15 cellular contexts compared by ENCODE assay signal in genomic region chr5:96004087-96004486, GRCh38. TPM values are rescaled to one million over a fixed set of nuclear protein-coding genes. Genes with fewer than 3 reads are reported as not detected.
DNase-seq lines count a peak whose midpoint lies in the region; ATAC-seq and TF ChIP-seq lines count a peak whose summit lies in the region.
"Had no signal": no experiment of that assay in that cellular context is flagged by ENCODE, and none has a peak within 500 bp of the region (broad histone marks: within the 10 kb centered on the region; RNA-seq: fewer than 3 reads in every experiment).

No MANE protein-coding gene starts in this region.

- peaks cover 56% of the 10 kb centered on the region for H3K4me1 Mint-ChIP-seq in HFFc6 (ENCODE audit: low read depth)
- H3K4me1 Mint-ChIP-seq: B cell, H9 had no signal

- intact Hi-C loops in A673 (cut with micrococcal nuclease; ENCODE audit: unreplicated experiment) = no loop called here

- no TSS peak for BruUV-seq in A673 (replicated peaks; lab: Mats Ljungman, UMichigan)

- TF ChIP-seq CTCF in HFFc6 (IDR thresholded peaks at IDR 0.05) (no peak), A673 (conservative IDR thresholded peaks at IDR 0.05; ENCODE audit: low read depth, low read length) (no peak)

- POLR2A ChIA-PET in A673 (lab: Charles Lee; ENCODE audit: low non-redundant PET) = no interaction called here

- peaks cover 23% of the 10 kb centered on the region for H3K36me3 Mint-ChIP-seq in HFFc6 (ENCODE audit: low read depth)
- H3K36me3 Mint-ChIP-seq: CD8-positive, alpha-beta T cell had no signal

- H3K4me1 ChIP-seq in A673 (ENCODE audit: insufficient read depth, low read length, poor library complexity, severe bottlenecking) = no peaks in the 10 kb centered on the region
- H3K4me1 ChIP-seq: BLaER1 treated with 17β-estradiol and CSF1 and Interleukin-3, amounts not matched to agents 10 nM and 100 nM had no signal

- H3K4me3 Mint-ChIP-seq in HFFc6 = peak overlapping the region; percentile 37; the same call in 1 of the 2 replicates
- H3K4me3 Mint-ChIP-seq: B cell; CD8-positive, alpha-beta T cell; H9 had no signal

- no peak overlapping the region for H3K27ac ChIP-seq in A673 (ENCODE audit: low read depth, low read length, poor library complexity, severe bottlenecking)
- H3K27ac ChIP-seq: BLaER1 treated with 17β-estradiol and CSF1 and Interleukin-3, amounts not matched to agents 10 nM and 100 nM had no signal

- peaks cover 4% of the 10 kb centered on the region for H3K9me3 ChIP-seq in A673 (ENCODE audit: low read depth, low read length, poor library complexity, severe bottlenecking)

- CTCF ChIA-PET in A673 (lab: Charles Lee) = no interaction called here

- H3K9me3 Mint-ChIP-seq in HFFc6 = peaks cover 21% of the 10 kb centered on the region
- H3K9me3 Mint-ChIP-seq: CD8-positive, alpha-beta T cell had no signal

- ATAC-seq in GM21447 (IDR thresholded peaks at IDR 0.05; ENCODE audit: unreplicated experiment) = no peak
- ATAC-seq: CD8-positive, alpha-beta T cell had no signal

- peak; percentile 74 for DNase-seq in EL
- peak; percentile 81 for DNase-seq in HFFc6
- peak; percentile 63 for DNase-seq in amniotic epithelial cell (ENCODE audit: low read depth)
- no peak for DNase-seq in RPMI8226
- DNase-seq in hypothalamus (lab: John Stamatoyannopoulos, UW) = no peak
- DNase-seq in A673 (ENCODE audit: low spot score) = no peak
- DNase-seq: 8988T; Calu3; CD8-positive, alpha-beta T cell; DMS79 treated with DMSO at 0.1 percent for 48 hours; GDM1; H9 had no signal

- H3K4me3 ChIP-seq in A673 (ENCODE audit: low read depth, low read length, poor library complexity, severe bottlenecking) = no peak overlapping the region
- H3K4me3 ChIP-seq: BLaER1 treated with 17β-estradiol and CSF1 and Interleukin-3, amounts not matched to agents 10 nM and 100 nM had no signal

- H3K27me3 ChIP-seq in A673 (replicated peaks; ENCODE audit: insufficient read depth, low read depth, low read length, poor library complexity) = no peaks in the 10 kb centered on the region
- H3K27me3 ChIP-seq: BLaER1 treated with 17β-estradiol and CSF1 and Interleukin-3, amounts not matched to agents 10 nM and 100 nM had no signal

- no peaks in the 10 kb centered on the region for H3K27me3 Mint-ChIP-seq in HFFc6 (ENCODE audit: insufficient read depth)
- H3K27me3 Mint-ChIP-seq: B cell had no signal

- H3K27ac Mint-ChIP-seq in HFFc6 = peak overlapping the region; percentile 44; the same call in 1 of the 2 replicates
- H3K27ac Mint-ChIP-seq: B cell; CD8-positive, alpha-beta T cell; H9 had no signal

- no peaks in the 10 kb centered on the region for H3K36me3 ChIP-seq in A673 (ENCODE audit: insufficient read depth, low read length, poor library complexity, severe bottlenecking)
- H3K36me3 ChIP-seq: BLaER1 treated with 17β-estradiol and CSF1 and Interleukin-3, amounts not matched to agents 10 nM and 100 nM had no signal

RNA-seq across cellular contexts. Expression of gene ELL2, which starts 42.4 kb away (rescaled TPM):
- total RNA-seq in HFFc6 (2021; fragmentation: NEBNext Ultra II Directional; extraction: Animal tissue kit (Norgen Biotek cat#: 25700)) = 100 to 1,000 TPM; 346 to 505 (median 380) TPM
- total RNA-seq in A673 (2021) = 7.5 and 12.0 TPM in 2 replicates

Comparison
In these comparisons a context has a peak if more than half of its experiments do, and no peak if none do; other contexts are left out.
1. DNase-seq: peak in EL (single experiment), HFFc6 (single experiment) and amniotic epithelial cell (single experiment); none in RPMI8226 (single experiment), hypothalamus (0 of 51) and A673 (single experiment).
2. RNA of gene ELL2, which starts 42.4 kb away (total RNA-seq): 346 to 505 TPM in HFFc6; 7.5 to 12.0 TPM in A673; every median in the first group is over 10 times any median in the second.